ENCODE assay signal across 8 cellular contexts in genomic region chr6:125301435-125302391, GRCh38. TPM values are rescaled to one million over a fixed set of nuclear protein-coding genes. Genes with fewer than 3 reads are reported as not detected.
DNase-seq lines count a peak whose midpoint lies in the region; ATAC-seq and TF ChIP-seq lines count a peak whose summit lies in the region.

TSS of gene HDDC2 (minus strand) at chr6:125301967. CDS start at chr6:125301932, 35 bp downstream.

- H3K36me3 ChIP-seq in ACC112 (ENCODE audit: insufficient read depth, low read length) (peaks cover 22% of the 10 kb centered on the region), right lobe of liver (peaks cover 0 to 10% (median 0%) of the 10 kb centered on the region in 4 donors)

- intact Hi-C loops in dorsolateral prefrontal cortex (cut with DNase I) = loop anchor here (5.0 to 10.0 kb wide), 3 partner anchors 147 to 427 kb away; partner anchors contain the start of gene TPD52L1 (in 2 of the 2)
- intact Hi-C loops in right lobe of liver (cut with DNase I) = no loop called here

- CTCF ChIA-PET in activated CD4-positive, alpha-beta T cell treated with anti-CD3 and anti-CD28 coated beads, Interleukin-2, amount 10 ng/mL, durations not matched to agents 7 days and 5 days (lab: Charles Lee) = interaction anchor here (0.6 to 1.6 kb wide), 5 partner anchors 9 to 488 kb away, joined by 3 to 7 read pairs (median 4); partner anchors contain the start of gene NCOA7

- ATAC-seq in GM18511 (IDR thresholded peaks at IDR 0.05; ENCODE audit: unreplicated experiment) = peak; percentile 89
- ATAC-seq in HG02970 (IDR thresholded peaks at IDR 0.05; ENCODE audit: low FRiP score, unreplicated experiment) = peak; percentile 89
- ATAC-seq in right lobe of liver = peak; percentile 92 to 98 (median 95)

- H3K27ac ChIP-seq in ACC112 (ENCODE audit: low read depth, low read length) = peak within 1 kb of the TSS; percentile 21; the same call in 1 of the 2 replicates
- H3K27ac ChIP-seq in dorsolateral prefrontal cortex = peak within 1 kb of the TSS in 57 of 59 donors; percentile 19 to 94 (median 83)
- peak within 1 kb of the TSS; percentile 76 to 86 (median 81) for H3K27ac ChIP-seq in right lobe of liver

- H3K27ac Mint-ChIP-seq in activated CD4-positive, alpha-beta T cell treated with anti-CD3 and anti-CD28 coated beads, Interleukin-2, amount 10 ng/mL, durations not matched to agents 7 days and 5 days = peak within 1 kb of the TSS; percentile 90

- H3K27me3 ChIP-seq in ACC112 (ENCODE audit: insufficient read depth, low read length) = peaks cover 7% of the 10 kb centered on the region
- no peaks in the 10 kb centered on the region for H3K27me3 ChIP-seq in dorsolateral prefrontal cortex
- no peaks in the 10 kb centered on the region for H3K27me3 ChIP-seq in right lobe of liver

- peak within 1 kb of the TSS; percentile 88 for H3K4me3 Mint-ChIP-seq in activated CD4-positive, alpha-beta T cell treated with anti-CD3 and anti-CD28 coated beads, Interleukin-2, amount 10 ng/mL, durations not matched to agents 7 days and 5 days

- peaks cover 21% of the 10 kb centered on the region for H3K27me3 Mint-ChIP-seq in activated CD4-positive, alpha-beta T cell treated with anti-CD3 and anti-CD28 coated beads, Interleukin-2, amount 10 ng/mL, durations not matched to agents 7 days and 5 days

- peaks cover 34% of the 10 kb centered on the region for H3K36me3 Mint-ChIP-seq in activated CD4-positive, alpha-beta T cell treated with anti-CD3 and anti-CD28 coated beads, Interleukin-2, amount 10 ng/mL, durations not matched to agents 7 days and 5 days (ENCODE audit: low read depth)

- H3K4me1 Mint-ChIP-seq in activated CD4-positive, alpha-beta T cell treated with anti-CD3 and anti-CD28 coated beads, Interleukin-2, amount 10 ng/mL, durations not matched to agents 7 days and 5 days = peaks cover 51% of the 10 kb centered on the region

- H3K4me3 ChIP-seq in ACC112 (ENCODE audit: low read depth, low read length) (peak within 1 kb of the TSS; percentile 75), dorsolateral prefrontal cortex (peak within 1 kb of the TSS; percentile 59 to 92 (median 82)), right lobe of liver (peak within 1 kb of the TSS; percentile 61 to 76 (median 63))

- peak; percentile 94 for TF ChIP-seq POLR2A in right lobe of liver (IDR thresholded peaks at IDR 0.05)

- no peaks in the 10 kb centered on the region for H3K9me3 Mint-ChIP-seq in activated CD4-positive, alpha-beta T cell treated with anti-CD3 and anti-CD28 coated beads, Interleukin-2, amount 10 ng/mL, durations not matched to agents 7 days and 5 days

- WGBS in right lobe of liver (ENCODE audit: insufficient coverage, low coverage, low lambda C conversion rate, missing lambda C conversion rate) = 14% methylated on average over 20 of the region's 67 CpGs

- DNase-seq in NCI-H345 (lab: John Stamatoyannopoulos, UW) (peak; percentile 39), dorsolateral prefrontal cortex (peak in 8 of 10 donors; percentile 17 to 73 (median 46)), right lobe of liver (peak; percentile 86 to 91 (median 88))
- peak; percentile 40 for DNase-seq in activated CD4-positive, alpha-beta T cell treated with anti-CD3 and anti-CD28 coated beads, Interleukin-2, amount 10 ng/mL, durations not matched to agents 7 days and 5 days
- DNase-seq in stimulated activated CD4-positive, alpha-beta T cell treated with anti-CD3 and anti-CD28 coated beads, Interleukin-4, amount 100 ng/mL, for 48 hours (ENCODE audit: low read depth in 2 of 2) = peak; percentile 41 to 42

- POLR2A ChIA-PET in activated CD4-positive, alpha-beta T cell treated with anti-CD3 and anti-CD28 coated beads, Interleukin-2, amount 10 ng/mL, durations not matched to agents 7 days and 5 days (lab: Charles Lee) = no interaction called here

- no peaks in the 10 kb centered on the region for H3K9me3 ChIP-seq in right lobe of liver

- H3K4me1 ChIP-seq in ACC112 (ENCODE audit: control insufficient read depth, insufficient read depth, low read length, unreplicated experiment) = peaks cover 13% of the 10 kb centered on the region
- H3K4me1 ChIP-seq in right lobe of liver = peaks cover 0 to 10% (median 5%) of the 10 kb centered on the region in 4 donors

- TF ChIP-seq CTCF in dorsolateral prefrontal cortex (IDR thresholded peaks at IDR 0.05 in 54 of 56, conservative IDR thresholded peaks at IDR 0.05 in 2 of 56; ENCODE audit: low read depth in 1 of 56, partially characterized antibody in 56 of 56) = peak in 9 of 56 donors; percentile 8 to 36 (median 22)
- TF ChIP-seq CTCF in right lobe of liver (IDR thresholded peaks at IDR 0.05) = no peak

- peaks cover 13% of the 10 kb centered on the region for H3K79me2 ChIP-seq in ACC112 (ENCODE audit: control insufficient read depth, insufficient read depth, low read length, unreplicated experiment)

- H2AFZ ChIP-seq in ACC112 (ENCODE audit: low read length, unreplicated experiment) = peak within 1 kb of the TSS; percentile 68

RNA-seq across cellular contexts. Expression of gene HDDC2, which starts in this region (rescaled TPM):
- 10 to 100 TPM; 49.1 to 64.4 TPM for total RNA-seq in activated CD4-positive, alpha-beta T cell treated with anti-CD3 and anti-CD28 coated beads, Interleukin-2, amount 10 ng/mL, durations not matched to agents 7 days and 5 days
- total RNA-seq in dorsolateral prefrontal cortex = 100 to 1,000 TPM in 31 of 120 experiments, 10 to 100 TPM in 89; 55.3 to 170 (median 91.5) TPM
- total RNA-seq in right lobe of liver = 10 to 100 TPM in 3 of 6 experiments, 1 to 10 TPM in 3; 6.8 to 15.6 (median 9.5) TPM

Comparison
In these comparisons a context has a peak if more than half of its experiments do, and no peak if none do; other contexts are left out.
1. Peak in every context shown above with its lines: DNase-seq, ATAC-seq, H3K4me3 ChIP-seq and H3K27ac ChIP-seq.
2. H3K27ac ChIP-seq: peak in every context shown above with its lines; median percentile 83 in dorsolateral prefrontal cortex; 81 in right lobe of liver; 21 in ACC112.
3. intact Hi-C loops: an anchor here in dorsolateral prefrontal cortex (5.0 to 10.0 kb wide); none called in right lobe of liver.